25 cellular contexts compared by ENCODE assay signal in genomic region chr15:66937588-66937987, GRCh38.
A peak's percentile ranks its signal among the peaks of the same experiment; 100 is the strongest.
DNase-seq lines count a peak whose midpoint lies in the region; ATAC-seq and TF ChIP-seq lines count a peak whose summit lies in the region.
"Had no signal": no experiment of that assay in that cellular context is flagged by ENCODE, and none has a peak within 500 bp of the region (broad histone marks: within the 10 kb centered on the region; RNA-seq: fewer than 3 reads in every experiment).

No MANE protein-coding gene starts in this region.

- H3K27me3 Mint-ChIP-seq in T-helper 17 cell, result peaks cover 20% of the 10 kb centered on the region
- H3K27me3 Mint-ChIP-seq: CD4-positive, alpha-beta T cell had no signal

- H3K27ac ChIP-seq in left ventricle myocardium inferior (replicated peaks) (peak overlapping the region; percentile 80), right cardiac atrium (ENCODE audit: low read length) (no peak overlapping the region), Panc1 (ENCODE audit: low read length) (peak overlapping the region; percentile 100), sigmoid colon (no peak overlapping the region)

- H3K27me3 ChIP-seq in left ventricle myocardium inferior (ENCODE audit: low read depth), result no peaks in the 10 kb centered on the region
- H3K27me3 ChIP-seq in right cardiac atrium (ENCODE audit: control insufficient read depth, insufficient read depth), result no peaks in the 10 kb centered on the region
- no peaks in the 10 kb centered on the region for H3K27me3 ChIP-seq in Panc1 (ENCODE audit: control insufficient read depth, insufficient read depth, low read length)
- no peaks in the 10 kb centered on the region for H3K27me3 ChIP-seq in sigmoid colon
- H3K27me3 ChIP-seq: BE2C; BLaER1 treated with 17β-estradiol and CSF1 and Interleukin-3, amounts not matched to agents 10 nM and 100 nM had no signal

- in situ Hi-C loops in Panc1 (cut with HindIII; ENCODE audit: low pct_unique_long_range_greater_than_20kb, low sequenced_read_pairs), result no loop called here

- no peak for TF ChIP-seq POLR2A in sigmoid colon (IDR thresholded peaks at IDR 0.05)

- H3K4me3 ChIP-seq in left ventricle myocardium inferior (no peak overlapping the region), right cardiac atrium (ENCODE audit: low read length) (no peak overlapping the region), Panc1 (ENCODE audit: low read depth in 2 of 2, low read length in 2 of 2) (no peak overlapping the region), sigmoid colon (no peak overlapping the region)
- H3K4me3 ChIP-seq: A549; BLaER1 treated with 17β-estradiol and CSF1 and Interleukin-3, amounts not matched to agents 10 nM and 100 nM; GM12878; HAP-1 had no signal

- no TSS peak for BruUV-seq in Panc1 (replicated peaks; lab: Mats Ljungman, UMichigan)

- H3K9me3 ChIP-seq in left ventricle myocardium inferior (replicated peaks), result peaks cover 15% of the 10 kb centered on the region
- no peaks in the 10 kb centered on the region for H3K9me3 ChIP-seq in right cardiac atrium (ENCODE audit: control insufficient read depth, low read length)
- peaks cover 44% of the 10 kb centered on the region; the same call in 1 of the 2 replicates for H3K9me3 ChIP-seq in Panc1 (ENCODE audit: control insufficient read depth, insufficient read depth, low read depth, low read length)
- no peaks in the 10 kb centered on the region for H3K9me3 ChIP-seq in sigmoid colon
- H3K9me3 ChIP-seq in T-helper 17 cell (ENCODE audit: control insufficient read depth, low read length, poor library complexity, severe bottlenecking), result no peaks in the 10 kb centered on the region
- H3K9me3 ChIP-seq: BE2C had no signal

- peaks cover 25% of the 10 kb centered on the region for H3K4me1 ChIP-seq in left ventricle myocardium inferior
- no peaks in the 10 kb centered on the region for H3K4me1 ChIP-seq in right cardiac atrium (ENCODE audit: control insufficient read depth, insufficient read depth, low read length)
- peaks cover 43% of the 10 kb centered on the region for H3K4me1 ChIP-seq in Panc1 (ENCODE audit: control insufficient read depth, insufficient read depth, low read length)
- H3K4me1 ChIP-seq in sigmoid colon, result peaks cover 0 to 25% (median 14%) of the 10 kb centered on the region in 4 donors
- H3K4me1 ChIP-seq: BE2C, HAP-1 had no signal

- TF ChIP-seq CTCF in left ventricle myocardium inferior (IDR thresholded peaks at IDR 0.05; ENCODE audit: borderline replicate concordance), result no peak
- TF ChIP-seq CTCF in Panc1 (IDR thresholded peaks at IDR 0.05), result no peak
- no peak for TF ChIP-seq CTCF in sigmoid colon (IDR thresholded peaks at IDR 0.05)

- H3K4me3 Mint-ChIP-seq in T-helper 17 cell, result no peak overlapping the region
- H3K4me3 Mint-ChIP-seq: CD14-positive monocyte; CD4-positive, alpha-beta T cell; CD8-positive, alpha-beta memory T cell had no signal

- POLR2A ChIA-PET in Panc1 (lab: Charles Lee), result no interaction called here

- DNase-seq in left ventricle myocardium inferior, result no peak
- DNase-seq in right cardiac atrium, result no peak
- DNase-seq in Panc1 (ENCODE audit: low read depth, low spot score), result no peak
- DNase-seq in islet precursor cell, result peak; percentile 8
- peak; percentile 3 for DNase-seq in sigmoid colon
- DNase-seq in T-helper 17 cell, result no peak
- DNase-seq in NK-92 treated with Interleukin-12 subunit alpha and Interleukin-12 subunit beta, amount 100 ng/mL, for 24 hours (lab: John Stamatoyannopoulos, UW), result no peak
- no peak for DNase-seq in NCI-H748 (lab: John Stamatoyannopoulos, UW; ENCODE audit: unreplicated experiment)
- DNase-seq: 8988T; ACHN; AML-193; BE2C; CD4-positive, alpha-beta T cell; CD8-positive, alpha-beta memory T cell; DMS 273 treated with DMSO at 0.1 percent for 48 hours; DMS79; EL; GDM1; GOT3; HFFc6 had no signal

- no peak for TF ChIP-seq EP300 in sigmoid colon (IDR thresholded peaks at IDR 0.05)

- no peaks in the 10 kb centered on the region for H3K36me3 ChIP-seq in left ventricle myocardium inferior
- H3K36me3 ChIP-seq in Panc1 (ENCODE audit: control insufficient read depth, insufficient read depth, low read length), result no peaks in the 10 kb centered on the region
- no peaks in the 10 kb centered on the region for H3K36me3 ChIP-seq in sigmoid colon
- H3K36me3 ChIP-seq: BE2C; BLaER1 treated with 17β-estradiol and CSF1 and Interleukin-3, amounts not matched to agents 10 nM and 100 nM; HAP-1 had no signal

- WGBS in right cardiac atrium, result 98% methylated on average over 3 of the region's 3 CpGs
- 92 to 97% methylated on average over 3 of the region's 3 CpGs for WGBS in sigmoid colon, 2 donors

- intact Hi-C loops in left ventricle myocardium inferior (cut with micrococcal nuclease), result no loop called here
- intact Hi-C loops in right cardiac atrium (cut with DNase I), result loop anchor here in 1 of 4 donors (10.0 kb wide), 1 partner anchor 897 kb away; no protein-coding TSS in a partner anchor
- intact Hi-C loops in Panc1 (cut with micrococcal nuclease; ENCODE audit: unreplicated experiment), result no loop called here
- intact Hi-C loops in sigmoid colon (cut with DNase I), result no loop called here

- H3K36me3 Mint-ChIP-seq in T-helper 17 cell (ENCODE audit: low read depth), result no peaks in the 10 kb centered on the region
- H3K36me3 Mint-ChIP-seq: CD14-positive monocyte had no signal

- ATAC-seq in right cardiac atrium (no peak), Panc1 (no peak), T-helper 17 cell (no peak)
- ATAC-seq: A549, GM12878 had no signal

- CTCF ChIA-PET in Panc1 (lab: Charles Lee), result no interaction called here

- peaks cover 4% of the 10 kb centered on the region for H3K4me1 Mint-ChIP-seq in T-helper 17 cell
- H3K4me1 Mint-ChIP-seq: CD8-positive, alpha-beta memory T cell had no signal

- no peak overlapping the region for H3K27ac Mint-ChIP-seq in T-helper 17 cell
- H3K27ac Mint-ChIP-seq: CD14-positive monocyte; CD4-positive, alpha-beta T cell; CD8-positive, alpha-beta memory T cell had no signal

Comparison
In these comparisons a context has a peak if more than half of its experiments do, and no peak if none do; other contexts are left out.
1. H3K27ac ChIP-seq: peak in left ventricle myocardium inferior (single experiment) and Panc1 (single experiment); none in right cardiac atrium (single experiment) and sigmoid colon (0 of 4).
2. DNase-seq: peak in islet precursor cell (single experiment) and sigmoid colon (single experiment); none in left ventricle myocardium inferior (single experiment), right cardiac atrium (0 of 3), Panc1 (single experiment), T-helper 17 cell (0 of 3), NK-92 treated with Interleukin-12 subunit alpha and Interleukin-12 subunit beta, amount 100 ng/mL, for 24 hours (single experiment) and NCI-H748 (single experiment).